In genomic region chr4:7928711-7929505, GRCh38 we compare ENCODE assay signal across 1 cellular context.
TF ChIP-seq lines count a peak whose summit lies in the region.

No MANE protein-coding gene starts in this region.

TF ChIP-seq in WTC11, 78 proteins besides CTCF, POLR2A, EP300 and RAD21 (continued from another document):
- TF ChIP-seq, protein P1, sequence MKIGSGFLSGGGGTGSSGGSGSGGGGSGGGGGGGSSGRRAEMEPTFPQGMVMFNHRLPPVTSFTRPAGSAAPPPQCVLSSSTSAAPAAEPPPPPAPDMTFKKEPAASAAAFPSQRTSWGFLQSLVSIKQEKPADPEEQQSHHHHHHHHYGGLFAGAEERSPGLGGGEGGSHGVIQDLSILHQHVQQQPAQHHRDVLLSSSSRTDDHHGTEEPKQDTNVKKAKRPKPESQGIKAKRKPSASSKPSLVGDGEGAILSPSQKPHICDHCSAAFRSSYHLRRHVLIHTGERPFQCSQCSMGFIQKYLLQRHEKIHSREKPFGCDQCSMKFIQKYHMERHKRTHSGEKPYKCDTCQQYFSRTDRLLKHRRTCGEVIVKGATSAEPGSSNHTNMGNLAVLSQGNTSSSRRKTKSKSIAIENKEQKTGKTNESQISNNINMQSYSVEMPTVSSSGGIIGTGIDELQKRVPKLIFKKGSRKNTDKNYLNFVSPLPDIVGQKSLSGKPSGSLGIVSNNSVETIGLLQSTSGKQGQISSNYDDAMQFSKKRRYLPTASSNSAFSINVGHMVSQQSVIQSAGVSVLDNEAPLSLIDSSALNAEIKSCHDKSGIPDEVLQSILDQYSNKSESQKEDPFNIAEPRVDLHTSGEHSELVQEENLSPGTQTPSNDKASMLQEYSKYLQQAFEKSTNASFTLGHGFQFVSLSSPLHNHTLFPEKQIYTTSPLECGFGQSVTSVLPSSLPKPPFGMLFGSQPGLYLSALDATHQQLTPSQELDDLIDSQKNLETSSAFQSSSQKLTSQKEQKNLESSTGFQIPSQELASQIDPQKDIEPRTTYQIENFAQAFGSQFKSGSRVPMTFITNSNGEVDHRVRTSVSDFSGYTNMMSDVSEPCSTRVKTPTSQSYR (CRISPR knock-in tag; IDR thresholded peaks at IDR 0.05): no peak
- TF ChIP-seq JUN (CRISPR knock-in tag; IDR thresholded peaks at IDR 0.05): no peak
- TF ChIP-seq ARID4B (CRISPR knock-in tag; IDR thresholded peaks at IDR 0.05; ENCODE audit: borderline replicate concordance): no peak
- no peak for TF ChIP-seq NFE2L1 (CRISPR knock-in tag; IDR thresholded peaks at IDR 0.05)
- TF ChIP-seq RORB (CRISPR knock-in tag; IDR thresholded peaks at IDR 0.05): no peak
- TF ChIP-seq IRF2 (CRISPR knock-in tag; IDR thresholded peaks at IDR 0.05; ENCODE audit: borderline replicate concordance, low read depth): no peak
- TF ChIP-seq, protein P2, sequence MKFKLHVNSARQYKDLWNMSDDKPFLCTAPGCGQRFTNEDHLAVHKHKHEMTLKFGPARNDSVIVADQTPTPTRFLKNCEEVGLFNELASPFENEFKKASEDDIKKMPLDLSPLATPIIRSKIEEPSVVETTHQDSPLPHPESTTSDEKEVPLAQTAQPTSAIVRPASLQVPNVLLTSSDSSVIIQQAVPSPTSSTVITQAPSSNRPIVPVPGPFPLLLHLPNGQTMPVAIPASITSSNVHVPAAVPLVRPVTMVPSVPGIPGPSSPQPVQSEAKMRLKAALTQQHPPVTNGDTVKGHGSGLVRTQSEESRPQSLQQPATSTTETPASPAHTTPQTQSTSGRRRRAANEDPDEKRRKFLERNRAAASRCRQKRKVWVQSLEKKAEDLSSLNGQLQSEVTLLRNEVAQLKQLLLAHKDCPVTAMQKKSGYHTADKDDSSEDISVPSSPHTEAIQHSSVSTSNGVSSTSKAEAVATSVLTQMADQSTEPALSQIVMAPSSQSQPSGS (CRISPR knock-in tag; IDR thresholded peaks at IDR 0.05; ENCODE audit: borderline replicate concordance, low read depth): no peak
- no peak for TF ChIP-seq EMX1 (CRISPR knock-in tag; IDR thresholded peaks at IDR 0.05)
- TF ChIP-seq CREB1 (CRISPR knock-in tag; IDR thresholded peaks at IDR 0.05): no peak
TF ChIP-seq in WTC11: peak in this region for 0.
